1 cellular context compared by ENCODE assay signal in genomic region chr6:31903957-31904356, GRCh38.
TF ChIP-seq lines count a peak whose summit lies in the region.

No MANE protein-coding gene starts in this region.

TF ChIP-seq in GM12891, 5 proteins besides CTCF, POLR2A, EP300 and RAD21:
- no peak for TF ChIP-seq TAF1 (IDR thresholded peaks at IDR 0.05; ENCODE audit: low read depth, low read length)
- TF ChIP-seq SPI1 (IDR thresholded peaks at IDR 0.05; ENCODE audit: low read depth, low read length): no peak
- no peak for TF ChIP-seq POLR2AphosphoS5 (IDR thresholded peaks at IDR 0.05; ENCODE audit: low read depth, low read length)
- no peak for TF ChIP-seq PAX5 (IDR thresholded peaks at IDR 0.05; ENCODE audit: insufficient read depth, low read length, severe bottlenecking)
- TF ChIP-seq POU2F2 (IDR thresholded peaks at IDR 0.05; ENCODE audit: low read depth, low read length): no peak
